15 cellular contexts compared by ENCODE assay signal in the genomic region with DNA sequence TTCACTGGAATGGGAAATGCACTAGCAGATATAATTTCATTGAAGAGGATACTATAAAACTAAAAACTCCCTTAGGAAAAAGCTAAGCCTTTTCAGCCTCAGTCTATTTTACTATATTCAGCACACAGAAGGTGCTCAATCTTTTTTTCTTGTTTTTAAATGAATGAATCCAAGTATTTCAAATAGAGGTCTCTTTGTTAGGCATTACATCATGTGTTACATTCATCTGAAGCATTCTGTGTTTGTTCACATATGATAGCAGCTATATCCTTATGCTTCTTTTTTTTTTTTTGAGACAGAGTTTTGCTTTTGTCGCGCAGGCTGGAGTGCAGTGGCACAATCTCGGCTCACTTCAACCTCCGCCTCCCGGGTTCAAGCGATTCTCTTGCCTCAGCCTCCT.
DNase-seq lines count a peak whose midpoint lies in the region; ATAC-seq and TF ChIP-seq lines count a peak whose summit lies in the region.
"Had no signal": no experiment of that assay in that cellular context is flagged by ENCODE, and none has a peak within 500 bp of the region (broad histone marks: within the 10 kb centered on the region; RNA-seq: fewer than 3 reads in every experiment).

No MANE protein-coding gene starts in this region.

- no peaks in the 10 kb centered on the region for H3K4me1 Mint-ChIP-seq in stimulated activated naive B cell treated with anti-CD40 and anti-IgM and Interleukin-4, amounts not matched to agents 10 μg/mL and 1 μg/mL and 100 μg/mL, for 72 hours
- peaks cover 10% of the 10 kb centered on the region for H3K4me1 Mint-ChIP-seq in activated T-cell treated with anti-CD3 and anti-CD28 coated beads, Interleukin-2, amount 50 U/mL, for 24 hours (ENCODE audit: low read depth)
- H3K4me1 Mint-ChIP-seq: B cell had no signal

- in situ Hi-C loops in ACHN (cut with HindIII; ENCODE audit: low pct_ligation_motif_present, low pct_unique_long_range_greater_than_20kb, low sequenced_read_pairs), result no loop called here

- peaks cover 27 to 44% of the 10 kb centered on the region in 2 donors for H3K36me3 Mint-ChIP-seq in stimulated activated naive B cell treated with anti-CD40 and anti-IgM and Interleukin-4, amounts not matched to agents 10 μg/mL and 1 μg/mL and 100 μg/mL, for 72 hours
- peaks cover 85% of the 10 kb centered on the region for H3K36me3 Mint-ChIP-seq in activated T-cell treated with anti-CD3 and anti-CD28 coated beads, Interleukin-2, amount 50 U/mL, for 24 hours (ENCODE audit: low read depth)

- H3K27ac Mint-ChIP-seq in stimulated activated naive B cell treated with anti-CD40 and anti-IgM and Interleukin-4, amounts not matched to agents 10 μg/mL and 1 μg/mL and 100 μg/mL, for 72 hours, result peak overlapping the region; percentile 20
- H3K27ac Mint-ChIP-seq in activated T-cell treated with anti-CD3 and anti-CD28 coated beads, Interleukin-2, amount 50 U/mL, for 24 hours, result no peak overlapping the region
- H3K27ac Mint-ChIP-seq: B cell; CD8-positive, alpha-beta T cell had no signal

- H3K4me3 Mint-ChIP-seq in stimulated activated naive B cell treated with anti-CD40 and anti-IgM and Interleukin-4, amounts not matched to agents 10 μg/mL and 1 μg/mL and 100 μg/mL, for 72 hours, result no peak overlapping the region
- H3K4me3 Mint-ChIP-seq in activated T-cell treated with anti-CD3 and anti-CD28 coated beads, Interleukin-2, amount 50 U/mL, for 24 hours, result no peak overlapping the region
- H3K4me3 Mint-ChIP-seq: B cell; CD8-positive, alpha-beta T cell had no signal

- DNase-seq in COLO829 (ENCODE audit: low spot score), result peak; percentile 86
- DNase-seq in foreskin melanocyte, result peak; percentile 66
- DNase-seq in pons (ENCODE audit: low spot score), result peak; percentile 74
- DNase-seq in stimulated activated naive B cell treated with anti-CD40 and anti-IgM and Interleukin-4, amounts not matched to agents 10 μg/mL and 1 μg/mL and 100 μg/mL, for 72 hours, result no peak
- DNase-seq in ACHN, result no peak
- no peak for DNase-seq in activated T-cell treated with anti-CD3 and anti-CD28 coated beads, Interleukin-2, amount 50 U/mL, for 24 hours
- DNase-seq: 8988T; CD8-positive, alpha-beta T cell; COR-L47; DMS 273 treated with DMSO at 0.1 percent for 48 hours; DMS53; GM23248; IMR-90 had no signal

- peaks cover 0 to 2% of the 10 kb centered on the region in 2 donors for H3K9me3 Mint-ChIP-seq in stimulated activated naive B cell treated with anti-CD40 and anti-IgM and Interleukin-4, amounts not matched to agents 10 μg/mL and 1 μg/mL and 100 μg/mL, for 72 hours
- H3K9me3 Mint-ChIP-seq in activated T-cell treated with anti-CD3 and anti-CD28 coated beads, Interleukin-2, amount 50 U/mL, for 24 hours, result peaks cover 9% of the 10 kb centered on the region

- H3K27me3 Mint-ChIP-seq in stimulated activated naive B cell treated with anti-CD40 and anti-IgM and Interleukin-4, amounts not matched to agents 10 μg/mL and 1 μg/mL and 100 μg/mL, for 72 hours, result no peaks in the 10 kb centered on the region
- H3K27me3 Mint-ChIP-seq in activated T-cell treated with anti-CD3 and anti-CD28 coated beads, Interleukin-2, amount 50 U/mL, for 24 hours, result no peaks in the 10 kb centered on the region
- H3K27me3 Mint-ChIP-seq: B cell had no signal

- no peak for ATAC-seq in stimulated activated naive B cell treated with anti-CD40 and anti-IgM and Interleukin-4, amounts not matched to agents 10 μg/mL and 1 μg/mL and 100 μg/mL, for 72 hours (replicated peaks)
- ATAC-seq in SK-N-SH treated with all-trans-retinoic acid at 6 μM for 48 hours, result no peak
- ATAC-seq: CD8-positive, alpha-beta T cell had no signal

TF ChIP-seq in SK-N-SH treated with all-trans-retinoic acid at 6 μM for 48 hours, 23 proteins besides CTCF, POLR2A, EP300 and RAD21:
- TF ChIP-seq, protein P1, sequence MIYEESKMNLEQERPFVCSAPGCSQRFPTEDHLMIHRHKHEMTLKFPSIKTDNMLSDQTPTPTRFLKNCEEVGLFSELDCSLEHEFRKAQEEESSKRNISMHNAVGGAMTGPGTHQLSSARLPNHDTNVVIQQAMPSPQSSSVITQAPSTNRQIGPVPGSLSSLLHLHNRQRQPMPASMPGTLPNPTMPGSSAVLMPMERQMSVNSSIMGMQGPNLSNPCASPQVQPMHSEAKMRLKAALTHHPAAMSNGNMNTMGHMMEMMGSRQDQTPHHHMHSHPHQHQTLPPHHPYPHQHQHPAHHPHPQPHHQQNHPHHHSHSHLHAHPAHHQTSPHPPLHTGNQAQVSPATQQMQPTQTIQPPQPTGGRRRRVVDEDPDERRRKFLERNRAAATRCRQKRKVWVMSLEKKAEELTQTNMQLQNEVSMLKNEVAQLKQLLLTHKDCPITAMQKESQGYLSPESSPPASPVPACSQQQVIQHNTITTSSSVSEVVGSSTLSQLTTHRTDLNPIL (CRISPR knock-in tag; IDR thresholded peaks at IDR 0.05; ENCODE audit: low read depth), result no peak
- TF ChIP-seq GLIS3 (CRISPR knock-in tag; IDR thresholded peaks at IDR 0.05), result no peak
- no peak for TF ChIP-seq SNAI2 (CRISPR knock-in tag; IDR thresholded peaks at IDR 0.05)
- no peak for TF ChIP-seq BACH2 (CRISPR knock-in tag; IDR thresholded peaks at IDR 0.05; ENCODE audit: borderline replicate concordance)
- no peak for TF ChIP-seq ZNF70 (CRISPR knock-in tag; IDR thresholded peaks at IDR 0.05)
- no peak for TF ChIP-seq OSR1 (CRISPR knock-in tag; IDR thresholded peaks at IDR 0.05)
- TF ChIP-seq ISL1 (CRISPR knock-in tag; IDR thresholded peaks at IDR 0.05), result no peak
- TF ChIP-seq TCF4 (CRISPR knock-in tag; IDR thresholded peaks at IDR 0.05; ENCODE audit: borderline replicate concordance), result no peak
- TF ChIP-seq ZNF565 (CRISPR knock-in tag; conservative IDR thresholded peaks at IDR 0.05; ENCODE audit: low read depth), result no peak
- TF ChIP-seq, protein P2, sequence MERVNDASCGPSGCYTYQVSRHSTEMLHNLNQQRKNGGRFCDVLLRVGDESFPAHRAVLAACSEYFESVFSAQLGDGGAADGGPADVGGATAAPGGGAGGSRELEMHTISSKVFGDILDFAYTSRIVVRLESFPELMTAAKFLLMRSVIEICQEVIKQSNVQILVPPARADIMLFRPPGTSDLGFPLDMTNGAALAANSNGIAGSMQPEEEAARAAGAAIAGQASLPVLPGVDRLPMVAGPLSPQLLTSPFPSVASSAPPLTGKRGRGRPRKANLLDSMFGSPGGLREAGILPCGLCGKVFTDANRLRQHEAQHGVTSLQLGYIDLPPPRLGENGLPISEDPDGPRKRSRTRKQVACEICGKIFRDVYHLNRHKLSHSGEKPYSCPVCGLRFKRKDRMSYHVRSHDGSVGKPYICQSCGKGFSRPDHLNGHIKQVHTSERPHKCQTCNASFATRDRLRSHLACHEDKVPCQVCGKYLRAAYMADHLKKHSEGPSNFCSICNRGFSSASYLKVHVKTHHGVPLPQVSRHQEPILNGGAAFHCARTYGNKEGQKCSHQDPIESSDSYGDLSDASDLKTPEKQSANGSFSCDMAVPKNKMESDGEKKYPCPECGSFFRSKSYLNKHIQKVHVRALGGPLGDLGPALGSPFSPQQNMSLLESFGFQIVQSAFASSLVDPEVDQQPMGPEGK (CRISPR knock-in tag; IDR thresholded peaks at IDR 0.05; ENCODE audit: borderline replicate concordance), result no peak
- no peak for TF ChIP-seq CSDC2 (CRISPR knock-in tag; IDR thresholded peaks at IDR 0.05)
- TF ChIP-seq TOX (CRISPR knock-in tag; IDR thresholded peaks at IDR 0.05; ENCODE audit: borderline replicate concordance), result no peak
- TF ChIP-seq ZNF8 (CRISPR knock-in tag; IDR thresholded peaks at IDR 0.05), result no peak
- TF ChIP-seq ZFP30 (CRISPR knock-in tag; IDR thresholded peaks at IDR 0.05), result no peak
- no peak for TF ChIP-seq RARB (CRISPR knock-in tag; IDR thresholded peaks at IDR 0.05)
- no peak for TF ChIP-seq PPARA (CRISPR knock-in tag; IDR thresholded peaks at IDR 0.05; ENCODE audit: borderline replicate concordance)
- TF ChIP-seq, protein P3, sequence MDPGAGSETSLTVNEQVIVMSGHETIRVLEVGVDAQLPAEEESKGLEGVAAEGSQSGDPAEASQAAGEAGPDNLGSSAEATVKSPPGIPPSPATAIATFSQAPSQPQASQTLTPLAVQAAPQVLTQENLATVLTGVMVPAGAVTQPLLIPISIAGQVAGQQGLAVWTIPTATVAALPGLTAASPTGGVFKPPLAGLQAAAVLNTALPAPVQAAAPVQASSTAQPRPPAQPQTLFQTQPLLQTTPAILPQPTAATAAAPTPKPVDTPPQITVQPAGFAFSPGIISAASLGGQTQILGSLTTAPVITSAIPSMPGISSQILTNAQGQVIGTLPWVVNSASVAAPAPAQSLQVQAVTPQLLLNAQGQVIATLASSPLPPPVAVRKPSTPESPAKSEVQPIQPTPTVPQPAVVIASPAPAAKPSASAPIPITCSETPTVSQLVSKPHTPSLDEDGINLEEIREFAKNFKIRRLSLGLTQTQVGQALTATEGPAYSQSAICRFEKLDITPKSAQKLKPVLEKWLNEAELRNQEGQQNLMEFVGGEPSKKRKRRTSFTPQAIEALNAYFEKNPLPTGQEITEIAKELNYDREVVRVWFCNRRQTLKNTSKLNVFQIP (CRISPR knock-in tag; IDR thresholded peaks at IDR 0.05; ENCODE audit: borderline replicate concordance, low read depth), result no peak
- no peak for TF ChIP-seq ESRRG (CRISPR knock-in tag; IDR thresholded peaks at IDR 0.05)

Comparison
In these comparisons a context has a peak if more than half of its experiments do, and no peak if none do; other contexts are left out.
1. DNase-seq: peak in COLO829 (single experiment), foreskin melanocyte (single experiment) and pons (single experiment); none in stimulated activated naive B cell treated with anti-CD40 and anti-IgM and Interleukin-4, amounts not matched to agents 10 μg/mL and 1 μg/mL and 100 μg/mL, for 72 hours (single experiment), ACHN (single experiment) and activated T-cell treated with anti-CD3 and anti-CD28 coated beads, Interleukin-2, amount 50 U/mL, for 24 hours (single experiment).